Comparison of ENCODE assay signal across 1 cellular context in genomic region chr10:52351911-52352310, GRCh38.
TF ChIP-seq lines count a peak whose summit lies in the region.

No MANE protein-coding gene starts in this region.

TF ChIP-seq in IMR-90, 13 proteins besides CTCF, POLR2A, EP300 and RAD21 (continued from another document):
- no peak for TF ChIP-seq USF2 (IDR thresholded peaks at IDR 0.05; ENCODE audit: low read depth, low read length)
- TF ChIP-seq MAZ (IDR thresholded peaks at IDR 0.05; ENCODE audit: borderline replicate concordance, low read depth, low read length), result no peak
- no peak for TF ChIP-seq ELK1 (IDR thresholded peaks at IDR 0.05; ENCODE audit: borderline replicate concordance, low read depth, low read length)
- TF ChIP-seq CHD1 (IDR thresholded peaks at IDR 0.05; ENCODE audit: low read depth, low read length), result no peak
- TF ChIP-seq CEBPB (IDR thresholded peaks at IDR 0.05; ENCODE audit: low read depth, low read length), result no peak
TF ChIP-seq in IMR-90: peak in this region for 0.
